14 cellular contexts compared by ENCODE assay signal in genomic region chr19:38753783-38754182, GRCh38. TPM values are rescaled to one million over a fixed set of nuclear protein-coding genes. Genes with fewer than 3 reads are reported as not detected.
"Had no signal": no experiment of that assay in that cellular context is flagged by ENCODE, and none has a peak within 500 bp of the region (broad histone marks: within the 10 kb centered on the region; RNA-seq: fewer than 3 reads in every experiment).

No MANE protein-coding gene starts in this region.

RNA-seq across cellular contexts. Expression of gene LGALS7, which starts 19.5 kb away (rescaled TPM):
- total RNA-seq: activated B cell treated with CpG ODN at 0.5 μM for 24 hours; activated CD4-positive, alpha-beta memory T cell treated with anti-CD3 and anti-CD28 coated beads for 36 hours; activated CD4-positive, alpha-beta memory T cell treated with anti-CD3 and anti-CD28 coated beads, Interleukin-2, amount 10 ng/mL, durations not matched to agents 7 days and 5 days; activated CD4-positive, alpha-beta T cell treated with anti-CD3 and anti-CD28 coated beads for 36 hours; activated CD4-positive, alpha-beta T cell treated with anti-CD3 and anti-CD28 coated beads, Interleukin-2, amount 10 ng/mL, durations not matched to agents 24 days and 14 days; activated CD4-positive, alpha-beta T cell treated with anti-CD3 and anti-CD28 coated beads, Interleukin-2, amount 10 ng/mL, durations not matched to agents 7 days and 5 days; activated CD8-positive, alpha-beta memory T cell treated with anti-CD3 and anti-CD28 coated beads for 36 hours; activated CD8-positive, alpha-beta memory T cell treated with anti-CD3 and anti-CD28 coated beads, Interleukin-2, amount 10 ng/mL, durations not matched to agents 7 days and 5 days; activated CD8-positive, alpha-beta T cell treated with anti-CD3 and anti-CD28 coated beads for 36 hours; activated CD8-positive, alpha-beta T cell treated with anti-CD3 and anti-CD28 coated beads, Interleukin-2, amount 10 ng/mL, durations not matched to agents 7 days and 5 days; T-cell; T-helper 1 cell treated with Interleukin-12 subunit alpha and Interleukin-12 subunit beta and Interleukin-4 antibody, amounts not matched to agents 30 ng/mL and 1 ng/mL, for 36 hours; T-helper 17 cell; T-helper 2 cell treated with Interferon-gamma antibody and Interleukin-4, amounts not matched to agents 100 ng/mL and 5 ng/mL, for 36 hours had no signal

RNA-seq across cellular contexts. Expression of gene LGALS7B, which starts 35.2 kb away (rescaled TPM):
- total RNA-seq: activated B cell treated with CpG ODN at 0.5 μM for 24 hours; activated CD4-positive, alpha-beta memory T cell treated with anti-CD3 and anti-CD28 coated beads for 36 hours; activated CD4-positive, alpha-beta memory T cell treated with anti-CD3 and anti-CD28 coated beads, Interleukin-2, amount 10 ng/mL, durations not matched to agents 7 days and 5 days; activated CD4-positive, alpha-beta T cell treated with anti-CD3 and anti-CD28 coated beads for 36 hours; activated CD4-positive, alpha-beta T cell treated with anti-CD3 and anti-CD28 coated beads, Interleukin-2, amount 10 ng/mL, durations not matched to agents 24 days and 14 days; activated CD4-positive, alpha-beta T cell treated with anti-CD3 and anti-CD28 coated beads, Interleukin-2, amount 10 ng/mL, durations not matched to agents 7 days and 5 days; activated CD8-positive, alpha-beta memory T cell treated with anti-CD3 and anti-CD28 coated beads for 36 hours; activated CD8-positive, alpha-beta memory T cell treated with anti-CD3 and anti-CD28 coated beads, Interleukin-2, amount 10 ng/mL, durations not matched to agents 7 days and 5 days; activated CD8-positive, alpha-beta T cell treated with anti-CD3 and anti-CD28 coated beads for 36 hours; activated CD8-positive, alpha-beta T cell treated with anti-CD3 and anti-CD28 coated beads, Interleukin-2, amount 10 ng/mL, durations not matched to agents 7 days and 5 days; T-cell; T-helper 1 cell treated with Interleukin-12 subunit alpha and Interleukin-12 subunit beta and Interleukin-4 antibody, amounts not matched to agents 30 ng/mL and 1 ng/mL, for 36 hours; T-helper 17 cell; T-helper 2 cell treated with Interferon-gamma antibody and Interleukin-4, amounts not matched to agents 100 ng/mL and 5 ng/mL, for 36 hours had no signal
